10 cellular contexts compared by ENCODE assay signal in genomic region chr5:10685103-10685502, GRCh38.
DNase-seq lines count a peak whose midpoint lies in the region; ATAC-seq and TF ChIP-seq lines count a peak whose summit lies in the region.
"Had no signal": no experiment of that assay in that cellular context is flagged by ENCODE, and none has a peak within 500 bp of the region (broad histone marks: within the 10 kb centered on the region; RNA-seq: fewer than 3 reads in every experiment).

No MANE protein-coding gene starts in this region.

- no peak for DNase-seq in NCI-H510A treated with DMSO at 0.1 percent for 48 hours (lab: John Stamatoyannopoulos, UW)
- no peak for DNase-seq in NCI-H82 (lab: John Stamatoyannopoulos, UW)
- DNase-seq in foreskin fibroblast: no peak
- DNase-seq in activated naive CD4-positive, alpha-beta T cell treated with Interleukin-2 at 50 U/mL for 16 hours: no peak
- DNase-seq: stimulated activated CD4-positive, alpha-beta T cell treated with anti-CD3 and anti-CD28 coated beads, Interleukin-1b, Interleukin-23, amount 100 ng/mL, for 48 hours had no signal

- TF ChIP-seq CTCF in foreskin fibroblast (IDR thresholded peaks at IDR 0.05; ENCODE audit: low read depth, low read length): no peak

- ATAC-seq in GM18499 (IDR thresholded peaks at IDR 0.05; ENCODE audit: insufficient read depth, unreplicated experiment) (peak; percentile 84), GM19455 (IDR thresholded peaks at IDR 0.05; ENCODE audit: unreplicated experiment) (peak; percentile 69), HG02884 (IDR thresholded peaks at IDR 0.05; ENCODE audit: unreplicated experiment) (peak; percentile 82), HG03575 (IDR thresholded peaks at IDR 0.05; ENCODE audit: extremely low read depth, insufficient number of reproducible peaks, low FRiP score, unreplicated experiment) (peak; percentile 87)

- H3K4me3 ChIP-seq in foreskin fibroblast (ENCODE audit: low read depth in 1 of 2, low read length in 2 of 2): no peak overlapping the region
- H3K4me3 ChIP-seq: SJSA1 had no signal
